34 cellular contexts compared by ENCODE assay signal in the genomic region with DNA sequence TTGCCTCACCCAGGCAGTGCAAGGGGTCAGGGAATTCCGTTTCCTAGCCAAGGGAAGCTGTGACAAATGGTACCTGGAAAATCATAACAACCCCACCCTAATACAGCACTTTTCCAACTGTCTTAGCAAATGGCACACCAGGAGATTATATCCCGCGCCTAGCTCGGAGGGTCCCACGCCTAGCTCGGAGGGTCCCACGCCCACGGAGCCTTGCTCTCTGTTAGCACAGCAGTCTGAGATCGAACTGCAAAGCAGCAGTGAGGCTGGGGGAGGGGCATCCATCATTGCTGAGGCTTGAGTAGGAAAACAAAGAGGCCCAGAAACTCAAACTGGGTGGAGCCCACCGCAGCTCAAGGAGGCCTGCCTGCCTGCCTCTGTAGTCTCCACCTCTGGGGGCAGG.
"Had no signal": no experiment of that assay in that cellular context is flagged by ENCODE, and none has a peak within 500 bp of the region (broad histone marks: within the 10 kb centered on the region; RNA-seq: fewer than 3 reads in every experiment).

No MANE protein-coding gene starts in this region.

- H3K4me2 ChIP-seq: KMS-11 had no signal

- H3K4me3 ChIP-seq: MG63 had no signal

- H3K27me3 ChIP-seq: MG63 had no signal

- H3K9ac ChIP-seq: KMS-11 had no signal

- H3K9me3 ChIP-seq: MG63 had no signal

- DNase-seq: Karpas-422, Kasumi-1, MG63, MM.1S, MV-4-11, NCI-H1048, NCI-H1092, NCI-H1092 treated with DMSO at 0.1 percent for 48 hours, NCI-H1105, NCI-H1105 treated with DMSO at 0.1 percent for 48 hours, NCI-H1417, NCI-H1417 treated with DMSO at 0.1 percent for 48 hours, NCI-H1436, NCI-H1436 treated with DMSO at 0.1 percent for 48 hours, NCI-H146, NCI-H1694, NCI-H1694 treated with DMSO at 0.1 percent for 48 hours, NCI-H187, NCI-H187 treated with DMSO at 0.1 percent for 48 hours, NCI-H1930, NCI-H2029, NCI-H2029 treated with DMSO at 0.1 percent for 48 hours, NCI-H2081, NCI-H2081 treated with DMSO at 0.1 percent for 48 hours, NCI-H2107, NCI-H2171, NCI-H2171 treated with DMSO at 0.1 percent for 48 hours, NCI-H2227 treated with DMSO at 0.1 percent for 48 hours, NCI-H226, NCI-H345, NCI-H446, NCI-H446 treated with DMSO at 0.1 percent for 48 hours, NCI-H510A had no signal

- H3K27ac ChIP-seq: KMS-11 had no signal

- H3K36me3 ChIP-seq: MG63 had no signal
